Comparison of ENCODE assay signal across 11 cellular contexts in the genomic region with DNA sequence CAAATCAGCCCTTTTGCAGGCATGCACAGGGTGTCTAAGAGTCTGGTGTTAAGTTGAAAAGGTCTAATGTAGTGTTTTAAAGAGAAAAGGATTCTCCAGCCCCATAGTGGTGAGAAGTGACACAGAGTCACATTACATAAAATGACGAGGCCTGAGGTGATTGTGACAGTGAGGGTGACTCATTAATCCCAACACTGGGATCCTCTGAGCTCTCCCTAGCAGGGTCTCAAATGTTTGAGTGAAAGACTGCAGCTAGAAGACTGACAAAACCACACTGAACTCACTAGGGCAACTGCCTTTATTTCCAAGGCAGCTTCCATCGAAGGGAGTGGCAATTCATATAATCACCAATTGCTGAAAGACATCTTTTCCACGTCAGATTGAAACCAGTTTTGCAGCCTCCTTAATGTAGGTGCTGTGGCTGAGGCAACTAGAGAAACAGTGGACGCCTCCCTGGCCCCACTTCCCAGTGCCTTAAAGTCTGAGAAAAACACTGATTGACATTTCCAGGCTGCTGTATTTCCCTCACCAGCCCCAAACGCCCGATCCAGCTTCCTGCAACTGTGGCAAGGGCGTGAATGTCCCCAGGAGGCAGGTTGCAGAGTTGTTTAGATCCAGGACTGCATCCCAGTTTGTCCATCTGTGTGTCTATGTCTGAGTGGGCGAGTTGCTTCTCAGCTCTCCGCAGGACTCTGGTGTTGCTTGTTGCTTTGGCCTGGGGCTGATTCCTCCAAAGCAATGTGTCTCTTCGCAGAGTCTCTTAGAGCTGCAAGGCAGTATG.
DNase-seq lines count a peak whose midpoint lies in the region; ATAC-seq and TF ChIP-seq lines count a peak whose summit lies in the region.
"Had no signal": no experiment of that assay in that cellular context is flagged by ENCODE, and none has a peak within 500 bp of the region (broad histone marks: within the 10 kb centered on the region; RNA-seq: fewer than 3 reads in every experiment).

No MANE protein-coding gene starts in this region.

- H3K36me3 Mint-ChIP-seq in activated naive CD4-positive, alpha-beta T cell treated with anti-CD3 and anti-CD28 coated beads, Interleukin-2, amount 10 ng/mL, durations not matched to agents 7 days and 5 days, result peaks cover 35% of the 10 kb centered on the region
- H3K36me3 Mint-ChIP-seq in natural killer cell treated with Interleukin-12 subunit alpha and Interleukin-12 subunit beta and Interleukin-15 and Interleukin-18, amount 100 ng/mL, for 72 hours, result peaks cover 15% of the 10 kb centered on the region

- H2AFZ ChIP-seq in osteoblast (ENCODE audit: low read length), result no peak overlapping the region

- H3K27me3 Mint-ChIP-seq in activated naive CD4-positive, alpha-beta T cell treated with anti-CD3 and anti-CD28 coated beads, Interleukin-2, amount 10 ng/mL, durations not matched to agents 7 days and 5 days, result peaks cover 4% of the 10 kb centered on the region
- H3K27me3 Mint-ChIP-seq in natural killer cell treated with Interleukin-12 subunit alpha and Interleukin-12 subunit beta and Interleukin-15 and Interleukin-18, amount 100 ng/mL, for 72 hours, result no peaks in the 10 kb centered on the region

- H3K36me3 ChIP-seq in KOPT-K1 (ENCODE audit: insufficient read depth, low read length) (peaks cover 66% of the 10 kb centered on the region), osteoblast (ENCODE audit: insufficient read depth, low read length) (no peaks in the 10 kb centered on the region)
- H3K36me3 ChIP-seq: tibial artery had no signal

- peaks cover 12% of the 10 kb centered on the region for H3K4me1 ChIP-seq in osteoblast (ENCODE audit: insufficient read depth, low read length)
- H3K4me1 ChIP-seq: tibial artery had no signal

- no peaks in the 10 kb centered on the region for H3K27me3 ChIP-seq in osteoblast (ENCODE audit: insufficient read depth, low read length)

- H3K27ac Mint-ChIP-seq in activated naive CD4-positive, alpha-beta T cell treated with anti-CD3 and anti-CD28 coated beads, Interleukin-2, amount 10 ng/mL, durations not matched to agents 7 days and 5 days, result peak overlapping the region; percentile 64
- peak overlapping the region; percentile 17 to 72 for H3K27ac Mint-ChIP-seq in natural killer cell treated with Interleukin-12 subunit alpha and Interleukin-12 subunit beta and Interleukin-15 and Interleukin-18, amount 100 ng/mL, for 72 hours

- CTCF ChIA-PET in activated naive CD4-positive, alpha-beta T cell treated with anti-CD3 and anti-CD28 coated beads, Interleukin-2, amount 10 ng/mL, durations not matched to agents 7 days and 5 days (lab: Charles Lee), result interaction anchor here (1.1 to 1.3 kb wide), 3 partner anchors 16 to 80 kb away, joined by 3 to 4 read pairs (median 4); no protein-coding TSS in a partner anchor

- H3K27ac ChIP-seq in KOPT-K1 (ENCODE audit: low read depth, low read length, poor library complexity, severe bottlenecking) (peak overlapping the region; percentile 63), osteoblast (ENCODE audit: low read depth, low read length) (no peak overlapping the region)
- H3K27ac ChIP-seq: tibial artery had no signal

- H3K4me3 ChIP-seq in osteoblast (ENCODE audit: insufficient read depth, low read length), result no peak overlapping the region
- H3K4me3 ChIP-seq: tibial artery had no signal

- peak; percentile 83 to 91 for ATAC-seq in natural killer cell treated with Interleukin-12 subunit alpha and Interleukin-12 subunit beta and Interleukin-15 and Interleukin-18, amount 100 ng/mL, for 72 hours
- ATAC-seq: left colon had no signal

- no peak for TF ChIP-seq CTCF in osteoblast (IDR thresholded peaks at IDR 0.05; ENCODE audit: extremely low read depth, low read depth, low read length)

- H3K4me3 Mint-ChIP-seq in activated naive CD4-positive, alpha-beta T cell treated with anti-CD3 and anti-CD28 coated beads, Interleukin-2, amount 10 ng/mL, durations not matched to agents 7 days and 5 days, result no peak overlapping the region
- H3K4me3 Mint-ChIP-seq in natural killer cell treated with Interleukin-12 subunit alpha and Interleukin-12 subunit beta and Interleukin-15 and Interleukin-18, amount 100 ng/mL, for 72 hours, result peak overlapping the region; percentile 76

- H3K9me3 Mint-ChIP-seq in activated naive CD4-positive, alpha-beta T cell treated with anti-CD3 and anti-CD28 coated beads, Interleukin-2, amount 10 ng/mL, durations not matched to agents 7 days and 5 days, result no peaks in the 10 kb centered on the region
- H3K9me3 Mint-ChIP-seq in natural killer cell treated with Interleukin-12 subunit alpha and Interleukin-12 subunit beta and Interleukin-15 and Interleukin-18, amount 100 ng/mL, for 72 hours, result no peaks in the 10 kb centered on the region

- H3K4me1 Mint-ChIP-seq in activated naive CD4-positive, alpha-beta T cell treated with anti-CD3 and anti-CD28 coated beads, Interleukin-2, amount 10 ng/mL, durations not matched to agents 7 days and 5 days, result peaks cover 80% of the 10 kb centered on the region
- H3K4me1 Mint-ChIP-seq in natural killer cell treated with Interleukin-12 subunit alpha and Interleukin-12 subunit beta and Interleukin-15 and Interleukin-18, amount 100 ng/mL, for 72 hours (ENCODE audit: low read depth in 2 of 2), result peaks cover 63 to 85% of the 10 kb centered on the region in 2 donors

- H4K20me1 ChIP-seq in osteoblast (ENCODE audit: insufficient read depth, low read length), result peaks cover 8% of the 10 kb centered on the region

- DNase-seq in EH (ENCODE audit: low read depth) (peak; percentile 64), NCI-H1105 treated with DMSO at 0.1 percent for 48 hours (lab: John Stamatoyannopoulos, UW) (no peak), inferior parietal cortex (ENCODE audit: extremely low spot score) (no peak), osteoblast (ENCODE audit: insufficient read length, low spot score, missing footprints) (no peak)
- DNase-seq in activated naive CD4-positive, alpha-beta T cell treated with anti-CD3 and anti-CD28 coated beads, Interleukin-2, amount 10 ng/mL, durations not matched to agents 7 days and 5 days, result no peak
- no peak for DNase-seq in natural killer cell treated with Interleukin-12 subunit alpha and Interleukin-12 subunit beta and Interleukin-15 and Interleukin-18, amount 100 ng/mL, for 72 hours (ENCODE audit: low spot score)
- DNase-seq: left colon, NCI-H510A, small intestine, tibial artery had no signal

- no peak overlapping the region for H3K4me2 ChIP-seq in osteoblast (ENCODE audit: insufficient read depth, low read length)

- H3K79me2 ChIP-seq in osteoblast (ENCODE audit: insufficient read depth, low read length), result peaks cover 5% of the 10 kb centered on the region

- H3K9me3 ChIP-seq in KOPT-K1 (ENCODE audit: insufficient read depth, low read length, poor library complexity, severe bottlenecking), result no peaks in the 10 kb centered on the region
- H3K9me3 ChIP-seq in osteoblast (ENCODE audit: low read depth, low read length), result no peaks in the 10 kb centered on the region
- H3K9me3 ChIP-seq: tibial artery had no signal
